Comparison of ENCODE assay signal across 22 cellular contexts in the genomic region with DNA sequence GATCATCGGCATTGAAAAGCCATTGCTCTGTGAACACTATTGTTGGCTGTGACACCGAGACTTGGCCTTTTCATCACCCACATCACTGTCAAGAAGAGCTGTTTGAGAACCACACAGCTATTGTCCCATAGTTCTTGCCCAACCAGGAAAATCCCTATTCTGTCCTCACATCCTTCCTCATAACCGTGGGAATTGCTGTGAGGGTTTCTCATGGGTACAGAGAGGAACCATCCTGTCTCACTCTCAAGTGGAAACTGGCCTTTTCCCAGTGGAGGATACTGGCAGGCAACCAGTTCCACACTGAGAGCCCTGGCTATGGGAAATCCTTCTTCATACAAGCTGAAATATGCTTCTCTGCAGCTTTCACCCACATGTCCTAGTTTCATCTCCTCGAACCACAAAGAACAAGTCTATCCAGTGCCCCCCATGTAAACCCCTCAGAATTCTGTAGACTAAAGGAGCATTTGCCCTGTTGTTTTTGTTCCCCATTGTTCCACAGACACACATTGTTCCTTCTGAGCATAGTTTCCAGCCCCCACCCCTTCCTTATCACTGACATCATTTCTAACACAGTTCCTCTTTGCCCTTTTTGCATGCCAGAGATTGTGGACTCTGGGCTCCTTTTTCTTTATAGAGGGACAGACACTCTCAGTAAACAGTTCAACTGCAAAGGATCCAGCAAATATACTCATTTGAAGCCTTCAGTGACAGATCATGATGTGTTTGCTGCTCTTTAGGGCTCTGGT. TPM values are rescaled to one million over a fixed set of nuclear protein-coding genes. Genes with fewer than 3 reads are reported as not detected.
DNase-seq lines count a peak whose midpoint lies in the region; TF ChIP-seq lines count a peak whose summit lies in the region.
"Had no signal": no experiment of that assay in that cellular context is flagged by ENCODE, and none has a peak within 500 bp of the region (broad histone marks: within the 10 kb centered on the region; RNA-seq: fewer than 3 reads in every experiment).

No MANE protein-coding gene starts in this region.

- H3K9me3 Mint-ChIP-seq in activated naive CD4-positive, alpha-beta T cell treated with anti-CD3 and anti-CD28 coated beads for 36 hours: peaks cover 4% of the 10 kb centered on the region
- H3K9me3 Mint-ChIP-seq in activated naive CD8-positive, alpha-beta T cell treated with anti-CD3 and anti-CD28 coated beads for 36 hours: no peaks in the 10 kb centered on the region
- H3K9me3 Mint-ChIP-seq: activated CD8-positive, alpha-beta T cell treated with anti-CD3 and anti-CD28 coated beads for 36 hours had no signal

- H3K27me3 ChIP-seq in right atrium auricular region: no peaks in the 10 kb centered on the region
- H3K27me3 ChIP-seq: transverse colon had no signal

- H3K27ac Mint-ChIP-seq in activated naive CD4-positive, alpha-beta T cell treated with anti-CD3 and anti-CD28 coated beads for 36 hours: no peak overlapping the region
- no peak overlapping the region for H3K27ac Mint-ChIP-seq in activated naive CD8-positive, alpha-beta T cell treated with anti-CD3 and anti-CD28 coated beads for 36 hours
- H3K27ac Mint-ChIP-seq: activated CD8-positive, alpha-beta T cell treated with anti-CD3 and anti-CD28 coated beads for 36 hours had no signal

- TF ChIP-seq CTCF in cardiac fibroblast (IDR thresholded peaks at IDR 0.05; ENCODE audit: low read depth, low read length) (no peak), right atrium auricular region (IDR thresholded peaks at IDR 0.05) (no peak)

- no peaks in the 10 kb centered on the region for H3K36me3 Mint-ChIP-seq in activated naive CD4-positive, alpha-beta T cell treated with anti-CD3 and anti-CD28 coated beads for 36 hours (ENCODE audit: low read depth)
- no peaks in the 10 kb centered on the region for H3K36me3 Mint-ChIP-seq in activated naive CD8-positive, alpha-beta T cell treated with anti-CD3 and anti-CD28 coated beads for 36 hours

- no peak overlapping the region for H3K4me3 Mint-ChIP-seq in activated naive CD4-positive, alpha-beta T cell treated with anti-CD3 and anti-CD28 coated beads for 36 hours
- H3K4me3 Mint-ChIP-seq in activated naive CD8-positive, alpha-beta T cell treated with anti-CD3 and anti-CD28 coated beads for 36 hours: no peak overlapping the region
- H3K4me3 Mint-ChIP-seq: activated CD8-positive, alpha-beta T cell treated with anti-CD3 and anti-CD28 coated beads for 36 hours; CD8-positive, alpha-beta memory T cell had no signal

- CTCF ChIA-PET in activated naive CD4-positive, alpha-beta T cell treated with anti-CD3 and anti-CD28 coated beads for 36 hours (lab: Charles Lee): no interaction called here

- DNase-seq in CD1c-positive myeloid dendritic cell (ENCODE audit: extremely low spot score) (peak; percentile 27), cardiac fibroblast (ENCODE audit: low read depth in 2 of 2) (peak; percentile 1 to 4), right atrium auricular region (ENCODE audit: low spot score) (no peak), pons (ENCODE audit: low spot score) (peak; percentile 25), NCI-H1417 treated with DMSO at 0.1 percent for 48 hours (lab: John Stamatoyannopoulos, UW) (no peak)
- DNase-seq in activated naive CD4-positive, alpha-beta T cell treated with anti-CD3 and anti-CD28 coated beads for 36 hours: no peak
- DNase-seq in stimulated activated naive CD4-positive, alpha-beta T cell (lab: John Stamatoyannopoulos, UW): no peak
- DNase-seq in activated naive CD8-positive, alpha-beta T cell treated with anti-CD3 and anti-CD28 coated beads for 36 hours: no peak
- DNase-seq: ACHN; activated CD8-positive, alpha-beta T cell treated with anti-CD3 and anti-CD28 coated beads for 36 hours; CD8-positive, alpha-beta memory T cell; EL; H7; MV-4-11; NCI-H2081 treated with DMSO at 0.1 percent for 48 hours; NCI-H524 treated with DMSO at 0.1 percent for 48 hours; stimulated activated CD4-positive, alpha-beta T cell treated with anti-CD3 and anti-CD28 coated beads, Interleukin-4, amount 100 ng/mL, for 24 hours; transverse colon; WERI-Rb-1 had no signal

- peak overlapping the region; percentile 32 to 62 for H3K27ac ChIP-seq in right atrium auricular region
- H3K27ac ChIP-seq: WERI-Rb-1 had no signal

- peaks cover 2% of the 10 kb centered on the region for H3K27me3 Mint-ChIP-seq in activated naive CD4-positive, alpha-beta T cell treated with anti-CD3 and anti-CD28 coated beads for 36 hours (ENCODE audit: low read depth)
- H3K27me3 Mint-ChIP-seq in activated naive CD8-positive, alpha-beta T cell treated with anti-CD3 and anti-CD28 coated beads for 36 hours: no peaks in the 10 kb centered on the region

- H3K9me3 ChIP-seq in right atrium auricular region: no peaks in the 10 kb centered on the region
- H3K9me3 ChIP-seq: adrenal gland, transverse colon had no signal

- no peaks in the 10 kb centered on the region for H3K4me1 Mint-ChIP-seq in activated naive CD4-positive, alpha-beta T cell treated with anti-CD3 and anti-CD28 coated beads for 36 hours (ENCODE audit: low read depth)
- H3K4me1 Mint-ChIP-seq in activated naive CD8-positive, alpha-beta T cell treated with anti-CD3 and anti-CD28 coated beads for 36 hours: no peaks in the 10 kb centered on the region
- H3K4me1 Mint-ChIP-seq: CD8-positive, alpha-beta memory T cell had no signal

- H3K4me1 ChIP-seq in right atrium auricular region: peaks cover 0 to 20% of the 10 kb centered on the region in 2 donors

- H3K36me3 ChIP-seq in right atrium auricular region: no peaks in the 10 kb centered on the region
- H3K36me3 ChIP-seq: adrenal gland, transverse colon, WERI-Rb-1 had no signal

- H3K4me3 ChIP-seq in cardiac fibroblast (replicated peaks in 1 of 2; ENCODE audit: low read depth in 2 of 2, low read length in 2 of 2) (no peak overlapping the region), right atrium auricular region (no peak overlapping the region)
- H3K4me3 ChIP-seq: adrenal gland, transverse colon had no signal

- intact Hi-C loops in activated naive CD4-positive, alpha-beta T cell treated with anti-CD3 and anti-CD28 coated beads for 36 hours (cut with micrococcal nuclease): no loop called here

RNA-seq across cellular contexts. Expression of a gene that starts 57.8 kb away (rescaled TPM):
- 1 to 10 TPM in 1 of 2 donors, not detected in 1; 2.7 TPM for total RNA-seq in right atrium auricular region
- not detected for total RNA-seq in activated naive CD4-positive, alpha-beta T cell treated with anti-CD3 and anti-CD28 coated beads for 36 hours
- not detected for total RNA-seq in activated naive CD8-positive, alpha-beta T cell treated with anti-CD3 and anti-CD28 coated beads for 36 hours
- total RNA-seq: activated CD8-positive, alpha-beta T cell treated with anti-CD3 and anti-CD28 coated beads for 36 hours; adrenal gland; CD8-positive, alpha-beta memory T cell; epithelial cell of proximal tubule; H7; liver; transverse colon had no signal

Comparison
In these comparisons a context has a peak if more than half of its experiments do, and no peak if none do; other contexts are left out.
1. DNase-seq: peak in CD1c-positive myeloid dendritic cell (single experiment), cardiac fibroblast (2 of 2) and pons (single experiment); none in right atrium auricular region (single experiment), activated naive CD4-positive, alpha-beta T cell treated with anti-CD3 and anti-CD28 coated beads for 36 hours (single experiment), stimulated activated naive CD4-positive, alpha-beta T cell (0 of 6), NCI-H1417 treated with DMSO at 0.1 percent for 48 hours (single experiment) and activated naive CD8-positive, alpha-beta T cell treated with anti-CD3 and anti-CD28 coated beads for 36 hours (single experiment).